In genomic region chr15:67322481-67322880, GRCh38 we compare ENCODE assay signal across 20 cellular contexts.
"Had no signal": no experiment of that assay in that cellular context is flagged by ENCODE, and none has a peak within 500 bp of the region (broad histone marks: within the 10 kb centered on the region; RNA-seq: fewer than 3 reads in every experiment).

No MANE protein-coding gene starts in this region.

- H3K4me1 Mint-ChIP-seq: activated CD4-positive, alpha-beta memory T cell treated with anti-CD3 and anti-CD28 coated beads, Interleukin-2, amount 10 ng/mL, durations not matched to agents 7 days and 5 days; activated CD4-positive, alpha-beta T cell treated with anti-CD3 and anti-CD28 coated beads for 36 hours; activated naive CD8-positive, alpha-beta T cell treated with anti-CD3 and anti-CD28 coated beads, Interleukin-2, amount 50 U/mL, for 24 hours; nephron progenitor cell; T-cell had no signal

- H3K36me3 Mint-ChIP-seq: memory B cell, T-cell had no signal

- ATAC-seq: activated CD4-positive, alpha-beta T cell treated with anti-CD3 and anti-CD28 coated beads for 36 hours; activated naive CD8-positive, alpha-beta T cell treated with anti-CD3 and anti-CD28 coated beads, Interleukin-2, amount 50 U/mL, for 24 hours; activated T-cell treated with anti-CD3 and anti-CD28 coated beads, Interleukin-2, amount 50 U/mL, for 72 hours; body of pancreas; effector memory CD8-positive, alpha-beta T cell; gastrocnemius medialis; stimulated activated naive CD8-positive, alpha-beta T cell treated with anti-CD3 and anti-CD28 coated beads, Interleukin-15, amount 100 ng/mL, for 72 hours; T-cell had no signal

- H3K27me3 ChIP-seq: body of pancreas, gastrocnemius medialis, ovary, testis had no signal

- H3K9me3 Mint-ChIP-seq: activated CD4-positive, alpha-beta memory T cell treated with anti-CD3 and anti-CD28 coated beads, Interleukin-2, amount 10 ng/mL, durations not matched to agents 7 days and 5 days; dendritic cell treated with granulocyte-macrophage colony-stimulating factor and Interleukin-4, amounts not matched to agents 40 ng/mL and 50 ng/mL, for 4 days; effector memory CD8-positive, alpha-beta T cell had no signal

- H3K27ac ChIP-seq: body of pancreas, gastrocnemius medialis, left ventricle myocardium inferior, ovary, testis, WERI-Rb-1 had no signal

- H3K9me3 ChIP-seq: body of pancreas, gastrocnemius medialis, ovary, testis had no signal

- H3K4me3 Mint-ChIP-seq: activated CD4-positive, alpha-beta memory T cell treated with anti-CD3 and anti-CD28 coated beads, Interleukin-2, amount 10 ng/mL, durations not matched to agents 7 days and 5 days; activated CD4-positive, alpha-beta T cell treated with anti-CD3 and anti-CD28 coated beads for 36 hours; activated naive CD8-positive, alpha-beta T cell treated with anti-CD3 and anti-CD28 coated beads, Interleukin-2, amount 50 U/mL, for 24 hours; activated T-cell treated with anti-CD3 and anti-CD28 coated beads, Interleukin-2, amount 50 U/mL, for 72 hours; dendritic cell treated with granulocyte-macrophage colony-stimulating factor and Interleukin-4, amounts not matched to agents 40 ng/mL and 50 ng/mL, for 4 days; effector memory CD8-positive, alpha-beta T cell; memory B cell; nephron progenitor cell; stimulated activated naive CD8-positive, alpha-beta T cell treated with anti-CD3 and anti-CD28 coated beads, Interleukin-15, amount 100 ng/mL, for 72 hours; T-cell had no signal

- DNase-seq: activated CD4-positive, alpha-beta memory T cell treated with anti-CD3 and anti-CD28 coated beads, Interleukin-2, amount 10 ng/mL, durations not matched to agents 7 days and 5 days; activated CD4-positive, alpha-beta T cell treated with anti-CD3 and anti-CD28 coated beads for 36 hours; activated naive CD4-positive, alpha-beta T cell; activated naive CD8-positive, alpha-beta T cell treated with anti-CD3 and anti-CD28 coated beads, Interleukin-2, amount 50 U/mL, for 24 hours; activated T-cell treated with anti-CD3 and anti-CD28 coated beads, Interleukin-2, amount 50 U/mL, for 72 hours; body of pancreas; effector memory CD8-positive, alpha-beta T cell; gastrocnemius medialis; kidney; left ventricle myocardium inferior; nephron progenitor cell; ovary; stimulated activated CD4-positive, alpha-beta T cell treated with anti-CD3 and anti-CD28 coated beads, Interleukin-15, amount 100 ng/mL, for 24 hours; stimulated activated CD4-positive, alpha-beta T cell treated with anti-CD3 and anti-CD28 coated beads, Interleukin-4, amount 100 ng/mL, for 24 hours; stimulated activated naive CD8-positive, alpha-beta T cell treated with anti-CD3 and anti-CD28 coated beads, Interleukin-15, amount 100 ng/mL, for 72 hours; T-cell; testis; WERI-Rb-1 had no signal

- H3K36me3 ChIP-seq: gastrocnemius medialis, left ventricle myocardium inferior, ovary, WERI-Rb-1 had no signal

- H3K4me1 ChIP-seq: body of pancreas, gastrocnemius medialis, left ventricle myocardium inferior, testis had no signal

- H3K27ac Mint-ChIP-seq: activated CD4-positive, alpha-beta memory T cell treated with anti-CD3 and anti-CD28 coated beads, Interleukin-2, amount 10 ng/mL, durations not matched to agents 7 days and 5 days; activated CD4-positive, alpha-beta T cell treated with anti-CD3 and anti-CD28 coated beads for 36 hours; activated naive CD8-positive, alpha-beta T cell treated with anti-CD3 and anti-CD28 coated beads, Interleukin-2, amount 50 U/mL, for 24 hours; activated T-cell treated with anti-CD3 and anti-CD28 coated beads, Interleukin-2, amount 50 U/mL, for 72 hours; dendritic cell treated with granulocyte-macrophage colony-stimulating factor and Interleukin-4, amounts not matched to agents 40 ng/mL and 50 ng/mL, for 4 days; effector memory CD8-positive, alpha-beta T cell; memory B cell; nephron progenitor cell; T-cell had no signal

- H3K4me3 ChIP-seq: body of pancreas, gastrocnemius medialis, left ventricle myocardium inferior, ovary, testis had no signal
